17 cellular contexts compared by ENCODE assay signal in the genomic region with DNA sequence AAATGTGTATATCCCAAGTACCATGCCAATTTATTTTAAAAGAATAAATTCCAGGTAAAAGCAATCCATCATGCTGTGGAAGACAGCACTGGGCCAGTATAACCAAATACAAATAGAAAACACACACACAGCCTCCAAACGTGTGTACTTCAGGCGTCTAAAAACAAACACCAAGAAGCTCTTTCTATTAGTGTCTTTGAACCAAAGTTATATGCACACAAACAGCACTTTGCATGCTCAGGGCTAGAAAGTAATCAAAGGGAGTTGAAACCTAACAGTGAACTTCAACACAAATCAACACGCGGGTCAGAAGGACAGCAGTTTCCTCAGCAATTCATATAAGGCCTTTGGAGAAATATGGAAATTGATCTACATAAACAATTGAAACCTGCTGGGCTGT. TPM values are rescaled to one million over a fixed set of nuclear protein-coding genes. Genes with fewer than 3 reads are reported as not detected.
A peak's percentile ranks its signal among the peaks of the same experiment; 100 is the strongest.
DNase-seq lines count a peak whose midpoint lies in the region; ATAC-seq, FAIRE-seq and TF ChIP-seq lines count a peak whose summit lies in the region.
"Had no signal": no experiment of that assay in that cellular context is flagged by ENCODE, and none has a peak within 500 bp of the region (broad histone marks: within the 10 kb centered on the region; RNA-seq: fewer than 3 reads in every experiment).

No MANE protein-coding gene starts in this region.

- H3K9me3 Mint-ChIP-seq in astrocyte (ENCODE audit: unreplicated experiment), result no peaks in the 10 kb centered on the region
- 0 out of 2 replicates have a peak, but pooled peaks cover 4% of the 10 kb centered on the region for H3K9me3 Mint-ChIP-seq in WTC11
- H3K9me3 Mint-ChIP-seq: H9 had no signal

- no peak for TF ChIP-seq POLR2A in tibial nerve (IDR thresholded peaks at IDR 0.05)

- H3K4me3 Mint-ChIP-seq in astrocyte (ENCODE audit: unreplicated experiment), result no peak overlapping the region
- H3K4me3 Mint-ChIP-seq in WTC11, result no peak overlapping the region
- H3K4me3 Mint-ChIP-seq: H9 had no signal

- peak overlapping the region; percentile 42 for H3K27ac ChIP-seq in astrocyte (ENCODE audit: low read depth, low read length)
- H3K27ac ChIP-seq in mesodermal cell (ENCODE audit: low read depth, low read length, severe bottlenecking), result peak overlapping the region; percentile 20
- peak overlapping the region; percentile 48 to 89 (median 72) for H3K27ac ChIP-seq in tibial nerve
- H3K27ac ChIP-seq: C4-2B, Peyer's patch had no signal

- ATAC-seq in HG03196 (IDR thresholded peaks at IDR 0.05; ENCODE audit: unreplicated experiment), result no peak
- no peak for ATAC-seq in WTC11

- no peaks in the 10 kb centered on the region for H4K20me1 ChIP-seq in astrocyte (ENCODE audit: insufficient read depth, low read length)

- no peaks in the 10 kb centered on the region for H3K79me2 ChIP-seq in astrocyte (ENCODE audit: insufficient read depth, low read length)

- POLR2A ChIA-PET in WTC11 (lab: Charles Lee), result no interaction called here

- H3K4me1 Mint-ChIP-seq in astrocyte (ENCODE audit: low read depth, unreplicated experiment), result peaks cover 58% of the 10 kb centered on the region
- H3K4me1 Mint-ChIP-seq in WTC11, result peaks cover 19% of the 10 kb centered on the region

- intact Hi-C loops in posterior vena cava (cut with DNase I), result no loop called here

- H3K27ac Mint-ChIP-seq in astrocyte (ENCODE audit: unreplicated experiment) (peak overlapping the region; percentile 92), WTC11 (no peak overlapping the region)
- H3K27ac Mint-ChIP-seq: H9 had no signal

- DNase-seq in NK-92 (lab: John Stamatoyannopoulos, UW; ENCODE audit: unreplicated experiment) (peak; percentile 8), astrocyte (ENCODE audit: low read depth) (no peak), tibial nerve (ENCODE audit: low spot score in 2 of 2) (no peak), posterior vena cava (ENCODE audit: low spot score) (no peak), WTC11 (ENCODE audit: low spot score) (no peak)
- DNase-seq in NK-92 treated with Interleukin-12 subunit alpha and Interleukin-12 subunit beta, amount 100 ng/mL, for 24 hours (lab: John Stamatoyannopoulos, UW), result no peak
- DNase-seq: H9, NCI-H1436, NCI-H2227 treated with DMSO at 0.1 percent for 48 hours, NCI-H526 treated with DMSO at 0.1 percent for 48 hours, Peyer's patch, Right ventricle myocardium superior had no signal

- no peak for TF ChIP-seq EP300 in tibial nerve (IDR thresholded peaks at IDR 0.05)

- H3K4me3 ChIP-seq in astrocyte (ENCODE audit: insufficient read depth, low read depth, low read length) (no peak overlapping the region), mesodermal cell (ENCODE audit: extremely low read depth, insufficient read depth, low read length, poor library complexity, severe bottlenecking) (no peak overlapping the region), tibial nerve (no peak overlapping the region)
- H3K4me3 ChIP-seq: Peyer's patch had no signal

- TF ChIP-seq CTCF in astrocyte (IDR thresholded peaks at IDR 0.05; ENCODE audit: insufficient read depth, low read depth, low read length) (no peak), tibial nerve (IDR thresholded peaks at IDR 0.05) (no peak), WTC11 (IDR thresholded peaks at IDR 0.05) (no peak)

- FAIRE-seq in astrocyte (lab: Jason Lieb, UNC), result no peak
- FAIRE-seq: A204.1, GM12891 had no signal

- H3K27me3 ChIP-seq in astrocyte (ENCODE audit: insufficient read depth, low read length) (no peaks in the 10 kb centered on the region), tibial nerve (no peaks in the 10 kb centered on the region)
- H3K27me3 ChIP-seq: Peyer's patch had no signal

- H3K9me3 ChIP-seq in astrocyte (ENCODE audit: insufficient read depth, low read depth, low read length), result no peaks in the 10 kb centered on the region
- H3K9me3 ChIP-seq in mesodermal cell (ENCODE audit: control insufficient read depth, low read length), result no peaks in the 10 kb centered on the region
- no peaks in the 10 kb centered on the region for H3K9me3 ChIP-seq in tibial nerve
- H3K9me3 ChIP-seq: Peyer's patch had no signal

- H3K4me2 ChIP-seq in astrocyte (ENCODE audit: low read length), result no peak overlapping the region

- no peak overlapping the region for H2AFZ ChIP-seq in astrocyte (ENCODE audit: low read depth, low read length)

- WGBS in mesodermal cell (ENCODE audit: insufficient coverage in 2 of 2), 2 experiments, result no CpG with 5 or more reads among the region's 4 CpGs
- 35 to 37% methylated on average over 4 of the region's 4 CpGs for WGBS in tibial nerve, 2 donors

- peaks cover 9% of the 10 kb centered on the region for H3K36me3 Mint-ChIP-seq in astrocyte (ENCODE audit: low read depth, unreplicated experiment)
- no peaks in the 10 kb centered on the region for H3K36me3 Mint-ChIP-seq in WTC11

- no peak overlapping the region for H3K9ac ChIP-seq in astrocyte (ENCODE audit: low read length)

- CTCF ChIA-PET in WTC11 (lab: Charles Lee), result interaction anchor here (1.6 kb wide), 1 partner anchor 14 kb away, joined by 6 read pairs; no protein-coding TSS in a partner anchor

- H3K4me1 ChIP-seq in astrocyte (ENCODE audit: insufficient read depth, low read length), result peaks cover 31% of the 10 kb centered on the region
- H3K4me1 ChIP-seq in mesodermal cell (ENCODE audit: control insufficient read depth, insufficient read depth, low read length, poor library complexity, severe bottlenecking), result peaks cover 50% of the 10 kb centered on the region
- H3K4me1 ChIP-seq in tibial nerve, result peaks cover 0 to 71% (median 19%) of the 10 kb centered on the region in 4 donors

- no peaks in the 10 kb centered on the region for H3K27me3 Mint-ChIP-seq in astrocyte (ENCODE audit: low read depth, unreplicated experiment)
- no peaks in the 10 kb centered on the region for H3K27me3 Mint-ChIP-seq in WTC11 (ENCODE audit: low read depth)

- no peaks in the 10 kb centered on the region for H3K36me3 ChIP-seq in astrocyte (ENCODE audit: insufficient read depth, low read length)
- H3K36me3 ChIP-seq in mesodermal cell (ENCODE audit: control insufficient read depth, insufficient read depth, low read length), result peaks cover 56% of the 10 kb centered on the region
- H3K36me3 ChIP-seq in tibial nerve, result peaks cover 0 to 17% (median 0%) of the 10 kb centered on the region in 3 donors
- H3K36me3 ChIP-seq: Peyer's patch had no signal

TF ChIP-seq in WTC11, 78 proteins besides CTCF, POLR2A, EP300 and RAD21 (continues in another document):
- TF ChIP-seq, protein P1, sequence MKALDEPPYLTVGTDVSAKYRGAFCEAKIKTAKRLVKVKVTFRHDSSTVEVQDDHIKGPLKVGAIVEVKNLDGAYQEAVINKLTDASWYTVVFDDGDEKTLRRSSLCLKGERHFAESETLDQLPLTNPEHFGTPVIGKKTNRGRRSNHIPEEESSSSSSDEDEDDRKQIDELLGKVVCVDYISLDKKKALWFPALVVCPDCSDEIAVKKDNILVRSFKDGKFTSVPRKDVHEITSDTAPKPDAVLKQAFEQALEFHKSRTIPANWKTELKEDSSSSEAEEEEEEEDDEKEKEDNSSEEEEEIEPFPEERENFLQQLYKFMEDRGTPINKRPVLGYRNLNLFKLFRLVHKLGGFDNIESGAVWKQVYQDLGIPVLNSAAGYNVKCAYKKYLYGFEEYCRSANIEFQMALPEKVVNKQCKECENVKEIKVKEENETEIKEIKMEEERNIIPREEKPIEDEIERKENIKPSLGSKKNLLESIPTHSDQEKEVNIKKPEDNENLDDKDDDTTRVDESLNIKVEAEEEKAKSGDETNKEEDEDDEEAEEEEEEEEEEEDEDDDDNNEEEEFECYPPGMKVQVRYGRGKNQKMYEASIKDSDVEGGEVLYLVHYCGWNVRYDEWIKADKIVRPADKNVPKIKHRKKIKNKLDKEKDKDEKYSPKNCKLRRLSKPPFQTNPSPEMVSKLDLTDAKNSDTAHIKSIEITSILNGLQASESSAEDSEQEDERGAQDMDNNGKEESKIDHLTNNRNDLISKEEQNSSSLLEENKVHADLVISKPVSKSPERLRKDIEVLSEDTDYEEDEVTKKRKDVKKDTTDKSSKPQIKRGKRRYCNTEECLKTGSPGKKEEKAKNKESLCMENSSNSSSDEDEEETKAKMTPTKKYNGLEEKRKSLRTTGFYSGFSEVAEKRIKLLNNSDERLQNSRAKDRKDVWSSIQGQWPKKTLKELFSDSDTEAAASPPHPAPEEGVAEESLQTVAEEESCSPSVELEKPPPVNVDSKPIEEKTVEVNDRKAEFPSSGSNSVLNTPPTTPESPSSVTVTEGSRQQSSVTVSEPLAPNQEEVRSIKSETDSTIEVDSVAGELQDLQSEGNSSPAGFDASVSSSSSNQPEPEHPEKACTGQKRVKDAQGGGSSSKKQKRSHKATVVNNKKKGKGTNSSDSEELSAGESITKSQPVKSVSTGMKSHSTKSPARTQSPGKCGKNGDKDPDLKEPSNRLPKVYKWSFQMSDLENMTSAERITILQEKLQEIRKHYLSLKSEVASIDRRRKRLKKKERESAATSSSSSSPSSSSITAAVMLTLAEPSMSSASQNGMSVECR (CRISPR knock-in tag; IDR thresholded peaks at IDR 0.05; ENCODE audit: borderline replicate concordance), result no peak
- TF ChIP-seq NFATC4 (CRISPR knock-in tag; IDR thresholded peaks at IDR 0.05), result no peak

RNA-seq across cellular contexts. Expression of a gene that starts 15.4 kb away (rescaled TPM):
- total RNA-seq in astrocyte (25.8 and 34.2 TPM in 2 replicates), tibial nerve (10 to 100 TPM; 44.1 to 72.0 (median 61.0) TPM), posterior vena cava (10 to 100 TPM; 51.6 to 82.2 TPM), WTC11 (2021) (0.23 to 0.32 TPM (median 0.24 TPM) in 3 replicates)
- 86.3 TPM for polyA plus RNA-seq in mesodermal cell (2013, experiment 1 of 2)
- polyA plus RNA-seq in mesodermal cell (2013, experiment 2 of 2), result 87.7 TPM
- total RNA-seq: H9 had no signal

RNA-seq across cellular contexts. Expression of a gene that starts 52.9 kb away (rescaled TPM):
- total RNA-seq in astrocyte, result 5.6 and 7.6 TPM in 2 replicates
- polyA plus RNA-seq in mesodermal cell (2013, experiment 1 of 2), result 2.4 TPM
- 2.9 TPM for polyA plus RNA-seq in mesodermal cell (2013, experiment 2 of 2)
- total RNA-seq in tibial nerve, result 10 to 100 TPM in 1 of 4 donors, 1 to 10 TPM in 3; 4.9 to 23.8 (median 9.0) TPM
- 1 to 10 TPM; 5.1 to 8.0 TPM for total RNA-seq in posterior vena cava
- 3.8 to 5.3 TPM (median 4.1 TPM) in 3 replicates for total RNA-seq in WTC11 (2021)

Comparison
In these comparisons a context has a peak if more than half of its experiments do, and no peak if none do; other contexts are left out.
1. H3K27ac ChIP-seq: peak in every context shown above with its lines; median percentile 72 in tibial nerve; 42 in astrocyte; 20 in mesodermal cell.
2. RNA of a gene that starts 15.4 kb away (total RNA-seq): 51.6 to 82.2 TPM in posterior vena cava, 44.1 to 72.0 TPM in tibial nerve and 25.8 to 34.2 TPM in astrocyte; 0.23 to 0.32 TPM in WTC11; every median in the first group is over 10 times any median in the second.